Comparison of ENCODE assay signal across 30 cellular contexts in the genomic region with DNA sequence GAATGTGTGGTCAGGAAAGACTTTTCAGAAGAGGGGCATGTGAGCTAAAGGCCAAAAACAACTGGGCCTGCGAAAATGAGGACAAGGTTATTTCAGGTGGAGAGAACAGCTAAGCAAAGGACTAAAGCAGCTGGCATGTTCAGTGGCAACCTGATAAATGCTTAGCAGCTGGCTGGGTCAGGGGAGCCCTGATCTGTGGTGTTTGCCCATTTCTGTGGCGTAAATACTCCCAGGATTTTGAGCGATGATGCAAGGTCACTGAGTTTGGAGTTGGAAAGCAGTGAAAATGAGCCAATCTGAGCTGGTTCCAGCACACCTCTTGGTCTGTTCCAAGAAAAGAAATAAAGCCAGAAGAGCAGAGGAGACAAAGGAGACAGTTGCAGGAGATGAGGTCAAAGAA.
"Had no signal": no experiment of that assay in that cellular context is flagged by ENCODE, and none has a peak within 500 bp of the region (broad histone marks: within the 10 kb centered on the region; RNA-seq: fewer than 3 reads in every experiment).

No MANE protein-coding gene starts in this region.

- DNase-seq: activated CD4-positive, alpha-beta T cell treated with anti-CD3 and anti-CD28 coated beads for 48 hours; activated CD4-positive, alpha-beta T cell treated with anti-CD3 and anti-CD28 coated beads, Interleukin-2, amount 50 U/mL, for 48 hours; activated CD8-positive, alpha-beta memory T cell treated with anti-CD3 and anti-CD28 coated beads for 24 hours; activated effector memory CD4-positive, alpha-beta T cell treated with anti-CD3 and anti-CD28 coated beads, Interleukin-2, amount 50 U/mL, for 16 hours; activated naive CD4-positive, alpha-beta T cell treated with anti-CD3 and anti-CD28 coated beads, Interleukin-2, amount 10 ng/mL, durations not matched to agents 7 days and 5 days; activated naive CD8-positive, alpha-beta T cell treated with anti-CD3 and anti-CD28 coated beads, Interleukin-2, amount 10 ng/mL, durations not matched to agents 7 days and 5 days; activated T-cell treated with anti-CD3 and anti-CD28 coated beads, Interleukin-2, amount 50 U/mL, for 1 hour; cortex of kidney; endodermal cell; foreskin keratinocyte; heart right ventricle; left ventricle myocardium inferior; naive B cell; retina; SK-N-SH; stimulated activated CD4-positive, alpha-beta T cell treated with anti-CD3 and anti-CD28 coated beads, Interleukin-15, amount 100 ng/mL, for 24 hours; stimulated activated CD4-positive, alpha-beta T cell treated with anti-CD3 and anti-CD28 coated beads, Interleukin-2, amount 100 ng/mL, for 24 hours; stimulated activated naive CD4-positive, alpha-beta T cell treated with Interleukin-2 at 50 U/mL for 16 hours; T-helper 17 cell; T1000; trophoblast cell; WERI-Rb-1 had no signal

- H3K9me3 Mint-ChIP-seq: activated naive CD8-positive, alpha-beta T cell treated with anti-CD3 and anti-CD28 coated beads, Interleukin-2, amount 10 ng/mL, durations not matched to agents 7 days and 5 days; activated T-helper 1 cell treated with anti-CD3 and anti-CD28 coated beads, Interleukin-12 subunit alpha, Interleukin-12 subunit beta, Interleukin-2, Interleukin-4 antibody, amounts not matched to agents 30 ng/mL and 10 ng/mL and 1 ng/mL, durations not matched to agents 14 hours and 24 hours and 36 hours; brain; endodermal cell had no signal

- H3K27me3 ChIP-seq: ascending aorta, foreskin keratinocyte, sigmoid colon had no signal

- H3K4me2 ChIP-seq: SK-N-SH had no signal

- H3K27ac Mint-ChIP-seq: activated naive CD4-positive, alpha-beta T cell treated with anti-CD3 and anti-CD28 coated beads, Interleukin-2, amount 10 ng/mL, durations not matched to agents 7 days and 5 days; activated naive CD8-positive, alpha-beta T cell treated with anti-CD3 and anti-CD28 coated beads, Interleukin-2, amount 10 ng/mL, durations not matched to agents 7 days and 5 days; activated T-helper 1 cell treated with anti-CD3 and anti-CD28 coated beads, Interleukin-12 subunit alpha, Interleukin-12 subunit beta, Interleukin-2, Interleukin-4 antibody, amounts not matched to agents 30 ng/mL and 10 ng/mL and 1 ng/mL, durations not matched to agents 14 hours and 24 hours and 36 hours; endodermal cell; naive B cell; progenitor cell of endocrine pancreas; T-helper 17 cell had no signal

- H3K4me3 Mint-ChIP-seq: activated naive CD4-positive, alpha-beta T cell treated with anti-CD3 and anti-CD28 coated beads, Interleukin-2, amount 10 ng/mL, durations not matched to agents 7 days and 5 days; activated naive CD8-positive, alpha-beta T cell treated with anti-CD3 and anti-CD28 coated beads, Interleukin-2, amount 10 ng/mL, durations not matched to agents 7 days and 5 days; activated T-helper 1 cell treated with anti-CD3 and anti-CD28 coated beads, Interleukin-12 subunit alpha, Interleukin-12 subunit beta, Interleukin-2, Interleukin-4 antibody, amounts not matched to agents 30 ng/mL and 10 ng/mL and 1 ng/mL, durations not matched to agents 14 hours and 24 hours and 36 hours; brain; endodermal cell; naive B cell; neural crest cell; T-helper 17 cell had no signal

- H3K27me3 Mint-ChIP-seq: activated naive CD4-positive, alpha-beta T cell treated with anti-CD3 and anti-CD28 coated beads, Interleukin-2, amount 10 ng/mL, durations not matched to agents 7 days and 5 days; activated naive CD8-positive, alpha-beta T cell treated with anti-CD3 and anti-CD28 coated beads, Interleukin-2, amount 10 ng/mL, durations not matched to agents 7 days and 5 days; T-helper 17 cell had no signal

- H3K36me3 ChIP-seq: ascending aorta, heart right ventricle, left ventricle myocardium inferior, sigmoid colon, WERI-Rb-1 had no signal

- H3K9me3 ChIP-seq: ascending aorta, left ventricle myocardium inferior, sigmoid colon, SK-N-SH had no signal

- H3K9ac ChIP-seq: SK-N-SH had no signal

- H3K4me1 Mint-ChIP-seq: activated naive CD4-positive, alpha-beta T cell treated with anti-CD3 and anti-CD28 coated beads, Interleukin-2, amount 10 ng/mL, durations not matched to agents 7 days and 5 days; activated naive CD8-positive, alpha-beta T cell treated with anti-CD3 and anti-CD28 coated beads, Interleukin-2, amount 10 ng/mL, durations not matched to agents 7 days and 5 days; naive B cell; neural crest cell; T-helper 17 cell had no signal

- H3K4me3 ChIP-seq: ascending aorta, heart right ventricle, left ventricle myocardium inferior, sigmoid colon had no signal

- ATAC-seq: activated CD4-positive, CD25-positive, alpha-beta regulatory T cell treated with anti-CD3 and anti-CD28 coated beads, Interleukin-2, amount 50 U/mL, for 24 hours; esophagus mucosa; foreskin keratinocyte; heart right ventricle; T-helper 17 cell had no signal

- H3K36me3 Mint-ChIP-seq: activated naive CD4-positive, alpha-beta T cell treated with anti-CD3 and anti-CD28 coated beads, Interleukin-2, amount 10 ng/mL, durations not matched to agents 7 days and 5 days; activated naive CD8-positive, alpha-beta T cell treated with anti-CD3 and anti-CD28 coated beads, Interleukin-2, amount 10 ng/mL, durations not matched to agents 7 days and 5 days; brain; naive B cell had no signal

- H3K4me1 ChIP-seq: ascending aorta, foreskin keratinocyte, left ventricle myocardium inferior, sigmoid colon had no signal

- H3K27ac ChIP-seq: ascending aorta, foreskin keratinocyte, heart right ventricle, left ventricle myocardium inferior, sigmoid colon, WERI-Rb-1 had no signal
